ENCODE assay signal across 7 cellular contexts in the genomic region with DNA sequence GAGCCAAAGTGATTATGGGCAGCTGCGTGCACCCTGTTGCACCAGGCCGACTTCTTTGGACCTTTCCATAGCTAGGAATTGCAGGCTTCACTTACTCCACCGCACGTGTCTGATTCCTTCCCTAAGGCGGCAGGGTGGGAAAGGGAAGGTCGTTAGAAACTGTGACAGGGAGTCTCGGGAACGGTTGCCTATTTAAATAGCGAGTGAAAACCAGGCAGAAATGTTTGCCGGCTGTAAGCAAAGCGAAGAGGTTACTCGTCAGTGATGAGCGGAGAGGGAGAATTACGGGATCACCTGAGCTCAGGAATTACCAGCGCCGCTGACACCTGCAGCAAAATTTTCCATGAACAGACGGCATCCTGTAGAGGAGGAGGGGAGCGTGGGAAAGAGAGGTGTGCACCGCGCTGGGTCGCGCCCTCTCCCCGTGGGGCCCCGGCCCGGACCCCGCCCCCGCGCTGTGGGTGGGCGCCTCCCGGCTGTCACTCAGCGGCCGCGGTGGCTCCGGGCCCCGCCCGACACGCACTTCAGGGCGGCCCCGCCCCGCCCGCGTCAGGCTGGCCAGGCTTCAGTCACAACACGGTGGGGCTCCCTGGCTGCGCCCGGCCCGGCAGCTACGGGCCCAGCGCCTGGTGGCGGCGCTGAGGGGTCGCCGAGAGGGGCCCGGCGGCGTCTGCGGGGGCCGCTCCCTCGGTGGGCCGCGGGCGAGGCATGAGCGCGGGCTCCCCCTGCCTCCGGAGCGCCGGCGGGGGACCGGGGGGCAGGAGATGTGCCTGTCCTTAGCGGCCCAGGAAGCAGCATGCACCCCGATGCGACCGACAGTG. TPM values are rescaled to one million over a fixed set of nuclear protein-coding genes. Genes with fewer than 3 reads are reported as not detected.
DNase-seq lines count a peak whose midpoint lies in the region; ATAC-seq and TF ChIP-seq lines count a peak whose summit lies in the region.

SNX25 (plus strand) TSS at position 568 of the 821 bp plus-strand sequence; CDS start at position 797, 229 bp downstream.

- TF ChIP-seq POLR2A in breast epithelium (IDR thresholded peaks at IDR 0.05), result no peak

- H3K4me1 ChIP-seq in breast epithelium, result peaks cover 0 to 5% of the 10 kb centered on the region in 2 donors
- peaks cover 21% of the 10 kb centered on the region for H3K4me1 ChIP-seq in iPS-20b (ENCODE audit: insufficient read depth, low read length)

- DNase-seq in NCI-H1417 (lab: John Stamatoyannopoulos, UW) (peak; percentile 73 to 92 (median 90)), breast epithelium (ENCODE audit: low spot score in 2 of 2) (peak; percentile 77 to 85)

- peak; percentile 44 for TF ChIP-seq CTCF in VCaP (conservative IDR thresholded peaks at IDR 0.05)
- TF ChIP-seq CTCF in breast epithelium (IDR thresholded peaks at IDR 0.05), result peak in 1 of 3 donors; percentile 31

- ATAC-seq in GM18498 (IDR thresholded peaks at IDR 0.05; ENCODE audit: unreplicated experiment), result peak; percentile 82
- peak; percentile 68 for ATAC-seq in HG02623 (IDR thresholded peaks at IDR 0.05; ENCODE audit: unreplicated experiment)

- H3K27me3 ChIP-seq in breast epithelium (no peaks in the 10 kb centered on the region), iPS-20b (ENCODE audit: insufficient read depth, low read length) (peaks cover 56% of the 10 kb centered on the region)

- H3K36me3 ChIP-seq in breast epithelium (no peaks in the 10 kb centered on the region), iPS-20b (ENCODE audit: insufficient read depth, low read depth, low read length) (no peaks in the 10 kb centered on the region)

- H3K4me3 ChIP-seq in breast epithelium, result peak within 1 kb of the TSS; percentile 60 to 78 (median 77)
- peak within 1 kb of the TSS; percentile 87 for H3K4me3 ChIP-seq in iPS-20b (ENCODE audit: low read length)
- H3K4me3 ChIP-seq in skin epidermis, result peak within 1 kb of the TSS; percentile 52 to 85 (median 63)

- peak within 1 kb of the TSS; percentile 79; the same call in 1 of the 2 replicates for H3K9ac ChIP-seq in iPS-20b (ENCODE audit: low read depth, low read length)

- intact Hi-C loops in breast epithelium (cut with DNase I; ENCODE audit: low total_unique reads), result loop anchor here (10.0 kb wide), 1 partner anchor 186 kb away; the partner anchor contains the start of genes ANKRD37 and LRP2BP

- H3K27ac ChIP-seq in VCaP (peak within 1 kb of the TSS; percentile 85), breast epithelium (peak within 1 kb of the TSS; percentile 89 to 96), iPS-20b (ENCODE audit: low read length) (no peak within 1 kb of the TSS), skin epidermis (peak within 1 kb of the TSS; percentile 29 to 91 (median 70))

- H3K9me3 ChIP-seq in breast epithelium (no peaks in the 10 kb centered on the region), iPS-20b (ENCODE audit: insufficient read depth, low read depth, low read length) (no peaks in the 10 kb centered on the region)

RNA-seq across cellular contexts. Expression of gene SNX25, which starts in this region (rescaled TPM):
- 10 to 100 TPM; 16.8 to 30.1 (median 29.8) TPM for total RNA-seq in breast epithelium
